33 cellular contexts compared by ENCODE assay signal in genomic region chr7:92437956-92438491, GRCh38. TPM values are rescaled to one million over a fixed set of nuclear protein-coding genes. Genes with fewer than 3 reads are reported as not detected.
"Had no signal": no experiment of that assay in that cellular context is flagged by ENCODE, and none has a peak within 500 bp of the region (broad histone marks: within the 10 kb centered on the region; RNA-seq: fewer than 3 reads in every experiment).

No MANE protein-coding gene starts in this region.

- H3K9me3 ChIP-seq: colonic mucosa, esophagus squamous epithelium, heart right ventricle, lower lobe of right lung, mucosa of descending colon, right lobe of liver, suprapubic skin, transverse colon, upper lobe of right lung, vagina had no signal

- H2AFZ ChIP-seq: neural progenitor cell, parathyroid adenoma had no signal

- H3K27me3 Mint-ChIP-seq: dendritic cell treated with granulocyte-macrophage colony-stimulating factor and Interleukin-4, amounts not matched to agents 40 ng/mL and 50 ng/mL, for 4 days; stimulated activated naive CD8-positive, alpha-beta T cell treated with anti-CD3 and anti-CD28 coated beads, Interleukin-15, amount 100 ng/mL, for 72 hours had no signal

- H3K27ac Mint-ChIP-seq: dendritic cell treated with granulocyte-macrophage colony-stimulating factor and Interleukin-4, amounts not matched to agents 40 ng/mL and 50 ng/mL, for 4 days; mesothelial cell of epicardium; naive thymus-derived CD4-positive, alpha-beta T cell; nephron; neural progenitor cell; progenitor cell of endocrine pancreas; stimulated activated naive CD8-positive, alpha-beta T cell treated with anti-CD3 and anti-CD28 coated beads, Interleukin-15, amount 100 ng/mL, for 72 hours had no signal

- H3K27ac ChIP-seq: colonic mucosa, esophagus squamous epithelium, heart right ventricle, lower lobe of right lung, neural progenitor cell, parathyroid adenoma, right lobe of liver, suprapubic skin, transverse colon, upper lobe of right lung, vagina had no signal

- ATAC-seq: heart right ventricle; left ventricle myocardium superior; lower lobe of right lung; mucosa of descending colon; naive thymus-derived CD4-positive, alpha-beta T cell; right lobe of liver; stimulated activated naive CD8-positive, alpha-beta T cell treated with anti-CD3 and anti-CD28 coated beads, Interleukin-15, amount 100 ng/mL, for 72 hours; upper lobe of right lung had no signal

- H3K4me3 ChIP-seq: colonic mucosa, esophagus squamous epithelium, heart right ventricle, lower lobe of right lung, mucosa of descending colon, neural progenitor cell, right lobe of liver, smooth muscle cell, suprapubic skin, transverse colon, upper lobe of right lung, vagina had no signal

- DNase-seq: colonic mucosa; effector CD8-positive, alpha-beta T cell; esophagus squamous epithelium; foreskin melanocyte; glutamatergic neuron; heart right ventricle; hippocampal formation; left ventricle myocardium superior; lower lobe of right lung; mucosa of descending colon; naive thymus-derived CD4-positive, alpha-beta T cell; right lobe of liver; stimulated activated CD4-positive, alpha-beta T cell treated with anti-CD3 and anti-CD28 coated beads, Interleukin-12 subunit alpha, Interleukin-12 subunit beta, amount 100 ng/mL, for 4 hours; stimulated activated CD4-positive, alpha-beta T cell treated with anti-CD3 and anti-CD28 coated beads, Interleukin-1b, Interleukin-23, amount 100 ng/mL, for 48 hours; stimulated activated CD4-positive, alpha-beta T cell treated with anti-CD3 and anti-CD28 coated beads, Interleukin-4, amount 100 ng/mL, for 1 hour; stimulated activated CD8-positive, alpha-beta memory T cell treated with anti-CD3 and anti-CD28 coated beads, Interleukin-4, amount 100 ng/mL, for 48 hours; stimulated activated naive CD4-positive, alpha-beta T cell; stimulated activated naive CD8-positive, alpha-beta T cell treated with anti-CD3 and anti-CD28 coated beads, Interleukin-15, amount 100 ng/mL, for 72 hours; transverse colon; upper lobe of right lung had no signal

- H3K4me2 ChIP-seq: neural progenitor cell, smooth muscle cell had no signal

- H3K36me3 ChIP-seq: colonic mucosa, esophagus squamous epithelium, heart right ventricle, lower lobe of right lung, neural progenitor cell, right lobe of liver, suprapubic skin, transverse colon, upper lobe of right lung, vagina had no signal

- H3K27me3 ChIP-seq: colonic mucosa, esophagus squamous epithelium, neural progenitor cell, right lobe of liver, suprapubic skin, transverse colon, upper lobe of right lung, vagina had no signal

- H3K79me2 ChIP-seq: parathyroid adenoma had no signal

- FAIRE-seq: endothelial cell of umbilical vein, keratinocyte had no signal

- H3K4me1 ChIP-seq: colonic mucosa, esophagus squamous epithelium, heart right ventricle, lower lobe of right lung, parathyroid adenoma, right lobe of liver, suprapubic skin, transverse colon, upper lobe of right lung, vagina had no signal

- H3K9me3 Mint-ChIP-seq: naive thymus-derived CD4-positive, alpha-beta T cell; stimulated activated naive CD8-positive, alpha-beta T cell treated with anti-CD3 and anti-CD28 coated beads, Interleukin-15, amount 100 ng/mL, for 72 hours had no signal

- H3K4me3 Mint-ChIP-seq: dendritic cell treated with granulocyte-macrophage colony-stimulating factor and Interleukin-4, amounts not matched to agents 40 ng/mL and 50 ng/mL, for 4 days; mesothelial cell of epicardium; naive thymus-derived CD4-positive, alpha-beta T cell; nephron; neural progenitor cell; stimulated activated naive CD8-positive, alpha-beta T cell treated with anti-CD3 and anti-CD28 coated beads, Interleukin-15, amount 100 ng/mL, for 72 hours had no signal

- H3K9ac ChIP-seq: neural progenitor cell, parathyroid adenoma had no signal

- H3K36me3 Mint-ChIP-seq: mesothelial cell of epicardium; naive thymus-derived CD4-positive, alpha-beta T cell; neural progenitor cell had no signal

- H3K4me1 Mint-ChIP-seq: nephron, neural progenitor cell had no signal

RNA-seq across cellular contexts. Expression of gene ERVW-1, which starts 39.7 kb away (rescaled TPM):
- total RNA-seq: colonic mucosa, endothelial cell of umbilical vein, epithelial cell of proximal tubule, esophagus squamous epithelium, heart right ventricle, left ventricle myocardium superior, lower lobe of right lung, mesothelial cell of epicardium, mucosa of descending colon, osteoblast, progenitor cell of endocrine pancreas, right lobe of liver, transverse colon, upper lobe of right lung, vagina had no signal
- polyA plus RNA-seq: endothelial cell of umbilical vein; keratinocyte; naive thymus-derived CD4-positive, alpha-beta T cell; smooth muscle cell had no signal
